In genomic region chr5:143605403-143606005, GRCh38 we compare ENCODE assay signal across 8 cellular contexts.
DNase-seq lines count a peak whose midpoint lies in the region; ATAC-seq and TF ChIP-seq lines count a peak whose summit lies in the region.

No MANE protein-coding gene starts in this region.

- peaks cover 11% of the 10 kb centered on the region in 2 donors for H3K9me3 Mint-ChIP-seq in activated T-cell treated with anti-CD3 and anti-CD28 coated beads, Interleukin-2, amount 50 U/mL, for 72 hours

- no peak for TF ChIP-seq CTCF in gastrocnemius medialis (IDR thresholded peaks at IDR 0.05 in 4 of 5, conservative IDR thresholded peaks at IDR 0.05 in 1 of 5)

- peak overlapping the region; percentile 61 to 75 for H3K4me3 Mint-ChIP-seq in activated T-cell treated with anti-CD3 and anti-CD28 coated beads, Interleukin-2, amount 50 U/mL, for 72 hours

- DNase-seq in AML-193 (lab: John Stamatoyannopoulos, UW) = peak; percentile 83 to 89
- DNase-seq in activated T-cell treated with anti-CD3 and anti-CD28 coated beads, Interleukin-2, amount 50 U/mL, for 72 hours = peak; percentile 41 to 62
- peak; percentile 8 to 18 for DNase-seq in gastrocnemius medialis
- DNase-seq in NCI-H2227 treated with DMSO at 0.1 percent for 48 hours (lab: John Stamatoyannopoulos, UW) = no peak
- no peak for DNase-seq in NCI-H510A (lab: John Stamatoyannopoulos, UW)
- no peak for DNase-seq in activated gamma-delta T cell treated with Interleukin-2 at 50 U/mL for 16 hours

- in situ Hi-C loops in gastrocnemius medialis (cut with MboI; ENCODE audit: low sequenced_read_pairs in 4 of 4) = no loop called here

- peaks cover 40% of the 10 kb centered on the region for H3K4me1 Mint-ChIP-seq in activated T-cell treated with anti-CD3 and anti-CD28 coated beads, Interleukin-2, amount 50 U/mL, for 72 hours (ENCODE audit: low read depth)

- ATAC-seq in GM19372 (IDR thresholded peaks at IDR 0.05; ENCODE audit: low read depth, unreplicated experiment) (peak; percentile 66), HG03521 (IDR thresholded peaks at IDR 0.05; ENCODE audit: unreplicated experiment) (peak; percentile 42), gastrocnemius medialis (no peak)
- peak; percentile 44 to 57 for ATAC-seq in activated T-cell treated with anti-CD3 and anti-CD28 coated beads, Interleukin-2, amount 50 U/mL, for 72 hours (replicated peaks in 1 of 2)

- no peaks in the 10 kb centered on the region for H3K27me3 ChIP-seq in gastrocnemius medialis

- H3K4me1 ChIP-seq in gastrocnemius medialis = peaks cover 12 to 13% of the 10 kb centered on the region in 2 donors

- TF ChIP-seq POLR2A in gastrocnemius medialis (IDR thresholded peaks at IDR 0.05) = no peak

- H3K27ac ChIP-seq in gastrocnemius medialis = no peak overlapping the region

- no peaks in the 10 kb centered on the region for H3K9me3 ChIP-seq in gastrocnemius medialis

- no peaks in the 10 kb centered on the region for H3K36me3 ChIP-seq in gastrocnemius medialis

- peak overlapping the region; percentile 85 for H3K27ac Mint-ChIP-seq in activated T-cell treated with anti-CD3 and anti-CD28 coated beads, Interleukin-2, amount 50 U/mL, for 72 hours

- intact Hi-C loops in gastrocnemius medialis (cut with DNase I; ENCODE audit: low total_unique reads) = no loop called here

- peaks cover 21% of the 10 kb centered on the region for H3K27me3 Mint-ChIP-seq in activated T-cell treated with anti-CD3 and anti-CD28 coated beads, Interleukin-2, amount 50 U/mL, for 72 hours (ENCODE audit: low read depth)

- H3K36me3 Mint-ChIP-seq in activated T-cell treated with anti-CD3 and anti-CD28 coated beads, Interleukin-2, amount 50 U/mL, for 72 hours (ENCODE audit: insufficient read depth in 2 of 2) = peaks cover 8 to 13% of the 10 kb centered on the region in 2 donors

- no peak overlapping the region for H3K4me3 ChIP-seq in gastrocnemius medialis

Comparison
In these comparisons a context has a peak if more than half of its experiments do, and no peak if none do; other contexts are left out.
1. DNase-seq: peak in AML-193 (2 of 2), activated T-cell treated with anti-CD3 and anti-CD28 coated beads, Interleukin-2, amount 50 U/mL, for 72 hours (2 of 2) and gastrocnemius medialis (2 of 2); none in NCI-H2227 treated with DMSO at 0.1 percent for 48 hours (single experiment), NCI-H510A (single experiment) and activated gamma-delta T cell treated with Interleukin-2 at 50 U/mL for 16 hours (single experiment).
2. ATAC-seq: peak in GM19372 (single experiment), HG03521 (single experiment) and activated T-cell treated with anti-CD3 and anti-CD28 coated beads, Interleukin-2, amount 50 U/mL, for 72 hours (2 of 2); none in gastrocnemius medialis (0 of 2).